In genomic region chr1:107570768-107571167, GRCh38 we compare ENCODE assay signal across 11 cellular contexts.
DNase-seq lines count a peak whose midpoint lies in the region; TF ChIP-seq lines count a peak whose summit lies in the region.
"Had no signal": no experiment of that assay in that cellular context is flagged by ENCODE, and none has a peak within 500 bp of the region (broad histone marks: within the 10 kb centered on the region; RNA-seq: fewer than 3 reads in every experiment).

No MANE protein-coding gene starts in this region.

- H2BK12ac ChIP-seq in mesenchymal stem cell (ENCODE audit: low read length in 2 of 2), result no peak overlapping the region

- H2AFZ ChIP-seq in osteoblast (ENCODE audit: low read length) (no peak overlapping the region), mesenchymal stem cell (ENCODE audit: low read depth, low read length) (no peak overlapping the region)

- H3K4ac ChIP-seq in mesenchymal stem cell (ENCODE audit: low read depth in 1 of 2, low read length in 2 of 2), result no peak overlapping the region

- H3K9me3 ChIP-seq in osteoblast (ENCODE audit: low read depth, low read length), result no peaks in the 10 kb centered on the region
- no peaks in the 10 kb centered on the region for H3K9me3 ChIP-seq in mesenchymal stem cell (ENCODE audit: control insufficient read depth, low read length)
- H3K9me3 ChIP-seq: HAP-1 had no signal

- H2AK5ac ChIP-seq in mesenchymal stem cell (ENCODE audit: low read length, severe bottlenecking), result no peak overlapping the region

- H2BK120ac ChIP-seq in mesenchymal stem cell (ENCODE audit: low read depth, low read length), result no peak overlapping the region

- H3K18ac ChIP-seq in mesenchymal stem cell (ENCODE audit: low read depth in 1 of 2, low read length in 2 of 2), result no peak overlapping the region

- H3K14ac ChIP-seq in mesenchymal stem cell (ENCODE audit: low read length in 2 of 2), result no peak overlapping the region

- H3K4me2 ChIP-seq in osteoblast (ENCODE audit: insufficient read depth, low read length) (no peak overlapping the region), mesenchymal stem cell (ENCODE audit: low read length, poor library complexity, severe bottlenecking) (no peak overlapping the region)

- H3K4me1 ChIP-seq in osteoblast (ENCODE audit: insufficient read depth, low read length), result peaks cover 3% of the 10 kb centered on the region
- H3K4me1 ChIP-seq in mesenchymal stem cell (ENCODE audit: control insufficient read depth, insufficient read depth, low read depth, low read length), result no peaks in the 10 kb centered on the region
- H3K4me1 ChIP-seq: HAP-1 had no signal

- DNase-seq in H7, result peak; percentile 14
- peak; percentile 3 for DNase-seq in fibroblast of the aortic adventitia (ENCODE audit: low read depth)
- peak; percentile 10 for DNase-seq in osteoblast (ENCODE audit: insufficient read length, low spot score, missing footprints)
- no peak for DNase-seq in stimulated activated CD4-positive, alpha-beta T cell treated with anti-CD3 and anti-CD28 coated beads, Interleukin-2, amount 100 ng/mL, for 24 hours
- DNase-seq in mesenchymal stem cell, result no peak
- DNase-seq in EL, result no peak
- DNase-seq: ACHN, AML-193, Calu3 had no signal

- H3K27ac ChIP-seq in osteoblast (ENCODE audit: low read depth, low read length) (no peak overlapping the region), mesenchymal stem cell (ENCODE audit: low read length, poor library complexity, severe bottlenecking) (no peak overlapping the region)
- H3K27ac ChIP-seq: C4-2B had no signal

- 93% methylated on average over 15 of the region's 15 CpGs for WGBS in mesenchymal stem cell

- H3K9ac ChIP-seq in mesenchymal stem cell (ENCODE audit: low read length), result no peak overlapping the region

- no peak for TF ChIP-seq CTCF in fibroblast of the aortic adventitia (IDR thresholded peaks at IDR 0.05; ENCODE audit: insufficient read depth, low read length)
- no peak for TF ChIP-seq CTCF in osteoblast (IDR thresholded peaks at IDR 0.05; ENCODE audit: extremely low read depth, low read depth, low read length)

- H3K36me3 ChIP-seq in H7 (replicated peaks; ENCODE audit: control insufficient read depth, insufficient read depth, low read length) (no peaks in the 10 kb centered on the region), osteoblast (ENCODE audit: insufficient read depth, low read length) (no peaks in the 10 kb centered on the region), mesenchymal stem cell (ENCODE audit: control insufficient read depth in 1 of 2, insufficient read depth in 2 of 2, low read depth in 1 of 2, low read length in 2 of 2) (no peaks in the 10 kb centered on the region)
- H3K36me3 ChIP-seq: HAP-1 had no signal

- no peak overlapping the region for H4K8ac ChIP-seq in mesenchymal stem cell (ENCODE audit: low read length)

- no peaks in the 10 kb centered on the region for H3K79me1 ChIP-seq in mesenchymal stem cell (replicated peaks; ENCODE audit: low read length, poor library complexity, severe bottlenecking)

- H4K91ac ChIP-seq in mesenchymal stem cell (ENCODE audit: low read length), result no peak overlapping the region

- H2BK15ac ChIP-seq in mesenchymal stem cell (ENCODE audit: low read depth, poor library complexity, severe bottlenecking), result no peak overlapping the region

- H2BK5ac ChIP-seq in mesenchymal stem cell (ENCODE audit: low read depth, low read length, poor library complexity, severe bottlenecking), result no peak overlapping the region

- H3K23ac ChIP-seq in mesenchymal stem cell (ENCODE audit: low read length in 2 of 2), result no peak overlapping the region

- H3K79me2 ChIP-seq in osteoblast (ENCODE audit: insufficient read depth, low read length), result no peaks in the 10 kb centered on the region

- H3K4me3 ChIP-seq in H7 (ENCODE audit: insufficient read depth, low read depth, low read length), result no peak overlapping the region
- no peak overlapping the region for H3K4me3 ChIP-seq in fibroblast of the aortic adventitia (ENCODE audit: low read depth, low read length)
- H3K4me3 ChIP-seq in osteoblast (ENCODE audit: insufficient read depth, low read length), result no peak overlapping the region
- no peak overlapping the region for H3K4me3 ChIP-seq in mesenchymal stem cell (ENCODE audit: insufficient read depth in 1 of 2, low read depth in 1 of 2, low read length in 2 of 2)
- H3K4me3 ChIP-seq: HAP-1 had no signal

- H3K27me3 ChIP-seq in H7 (ENCODE audit: control insufficient read depth, insufficient read depth, low read length) (no peaks in the 10 kb centered on the region), osteoblast (ENCODE audit: insufficient read depth, low read length) (peaks cover 3% of the 10 kb centered on the region), mesenchymal stem cell (ENCODE audit: control insufficient read depth in 1 of 2, insufficient read depth in 1 of 2, low read length in 2 of 2) (no peaks in the 10 kb centered on the region)

- no peaks in the 10 kb centered on the region for H4K20me1 ChIP-seq in osteoblast (ENCODE audit: insufficient read depth, low read length)

Comparison
In these comparisons a context has a peak if more than half of its experiments do, and no peak if none do; other contexts are left out.
1. DNase-seq: peak in H7 (single experiment), fibroblast of the aortic adventitia (single experiment) and osteoblast (single experiment); none in stimulated activated CD4-positive, alpha-beta T cell treated with anti-CD3 and anti-CD28 coated beads, Interleukin-2, amount 100 ng/mL, for 24 hours (0 of 2), mesenchymal stem cell (single experiment) and EL (single experiment).